In genomic region chr1:19682257-19682656, GRCh38 we compare ENCODE assay signal across 18 cellular contexts. TPM values are rescaled to one million over a fixed set of nuclear protein-coding genes. Genes with fewer than 3 reads are reported as not detected.
DNase-seq lines count a peak whose midpoint lies in the region; ATAC-seq and TF ChIP-seq lines count a peak whose summit lies in the region.
"Had no signal": no experiment of that assay in that cellular context is flagged by ENCODE, and none has a peak within 500 bp of the region (broad histone marks: within the 10 kb centered on the region; RNA-seq: fewer than 3 reads in every experiment).

No MANE protein-coding gene starts in this region.

- H3K9me2 ChIP-seq in HCT116 (ENCODE audit: insufficient read depth): no peaks in the 10 kb centered on the region

- H3K9me3 ChIP-seq in HCT116 (ENCODE audit: control insufficient read depth in 1 of 2, insufficient read depth in 1 of 2, low read depth in 1 of 2, low read length in 2 of 2): no peaks in the 10 kb centered on the region
- H3K9me3 ChIP-seq: Peyer's patch, vagina had no signal

- H3K4me1 ChIP-seq in HCT116 (ENCODE audit: control insufficient read depth in 1 of 2, insufficient read depth in 2 of 2, low read length in 2 of 2): no peaks in the 10 kb centered on the region
- H3K4me1 ChIP-seq: BLaER1 treated with 17β-estradiol and CSF1 and Interleukin-3, amounts not matched to agents 10 nM and 100 nM; Peyer's patch; vagina had no signal

- H3K4me1 Mint-ChIP-seq in activated CD4-positive, alpha-beta memory T cell treated with anti-CD3 and anti-CD28 coated beads, Interleukin-2, amount 10 ng/mL, durations not matched to agents 7 days and 5 days: peaks cover 2% of the 10 kb centered on the region
- H3K4me1 Mint-ChIP-seq: mesothelial cell of epicardium; stimulated activated naive B cell treated with anti-CD40 and anti-IgM and Interleukin-4, amounts not matched to agents 10 μg/mL and 1 μg/mL and 100 μg/mL, for 72 hours had no signal

- H4K20me1 ChIP-seq in HCT116 (ENCODE audit: insufficient read depth): no peaks in the 10 kb centered on the region

- DNase-seq in AG04449 (ENCODE audit: low read depth, low spot score): peak; percentile 67
- no peak for DNase-seq in HCT116 (ENCODE audit: low read depth, low spot score)
- peak; percentile 35 for DNase-seq in amniotic stem cell (lab: John Stamatoyannopoulos, UW)
- peak; percentile 70 for DNase-seq in fibroblast of villous mesenchyme (ENCODE audit: low read depth)
- DNase-seq in germinal center (ENCODE audit: low spot score): no peak
- DNase-seq in activated CD4-positive, alpha-beta memory T cell treated with anti-CD3 and anti-CD28 coated beads, Interleukin-2, amount 10 ng/mL, durations not matched to agents 7 days and 5 days: no peak
- DNase-seq: activated CD8-positive, alpha-beta memory T cell treated with anti-CD3 and anti-CD28 coated beads for 24 hours; Karpas-422; NCI-H2227 treated with DMSO at 0.1 percent for 48 hours; Peyer's patch; stimulated activated naive B cell treated with anti-CD40 and anti-IgM and Interleukin-4, amounts not matched to agents 10 μg/mL and 1 μg/mL and 100 μg/mL, for 72 hours had no signal

- H3K27ac ChIP-seq in HCT116 (ENCODE audit: low read depth, low read length): no peak overlapping the region
- H3K27ac ChIP-seq: BLaER1 treated with 17β-estradiol and CSF1 and Interleukin-3, amounts not matched to agents 10 nM and 100 nM; Peyer's patch; vagina had no signal

- H3K9me3 Mint-ChIP-seq in activated CD4-positive, alpha-beta memory T cell treated with anti-CD3 and anti-CD28 coated beads, Interleukin-2, amount 10 ng/mL, durations not matched to agents 7 days and 5 days: no peaks in the 10 kb centered on the region
- H3K9me3 Mint-ChIP-seq: activated naive CD4-positive, alpha-beta T cell treated with anti-CD3 and anti-CD28 coated beads, Interleukin-2, amount 50 U/mL, for 24 hours; mesothelial cell of epicardium had no signal

- no peak overlapping the region for H3K4me2 ChIP-seq in HCT116 (ENCODE audit: low read length)
- H3K4me2 ChIP-seq: BLaER1 treated with 17β-estradiol and CSF1 and Interleukin-3, amounts not matched to agents 10 nM and 100 nM had no signal

- no peak overlapping the region for H3K4me3 ChIP-seq in AG04449 (ENCODE audit: low read depth, low read length)
- no peak overlapping the region for H3K4me3 ChIP-seq in HCT116 (replicated peaks in 1 of 2; ENCODE audit: low read depth in 1 of 2, low read length in 2 of 2)
- H3K4me3 ChIP-seq in fibroblast of villous mesenchyme (ENCODE audit: low read depth, low read length): no peak overlapping the region
- H3K4me3 ChIP-seq: BLaER1 treated with 17β-estradiol and CSF1 and Interleukin-3, amounts not matched to agents 10 nM and 100 nM; Peyer's patch; vagina had no signal

- H3K27me3 Mint-ChIP-seq in activated CD4-positive, alpha-beta memory T cell treated with anti-CD3 and anti-CD28 coated beads, Interleukin-2, amount 10 ng/mL, durations not matched to agents 7 days and 5 days: peaks cover 1% of the 10 kb centered on the region
- H3K27me3 Mint-ChIP-seq: activated naive CD4-positive, alpha-beta T cell treated with anti-CD3 and anti-CD28 coated beads, Interleukin-2, amount 50 U/mL, for 24 hours; stimulated activated naive B cell treated with anti-CD40 and anti-IgM and Interleukin-4, amounts not matched to agents 10 μg/mL and 1 μg/mL and 100 μg/mL, for 72 hours had no signal

- RAD21 ChIA-PET in HCT116 (lab: Charles Lee; ENCODE audit: low non-redundant PET in 1 of 2, low total read pairs in 2 of 2, uncharacterized antibody in 2 of 2, unreplicated experiment in 2 of 2): no interaction called here

- H3K9ac ChIP-seq in HCT116 (ENCODE audit: low read length): no peak overlapping the region
- H3K9ac ChIP-seq: BLaER1 treated with 17β-estradiol and CSF1 and Interleukin-3, amounts not matched to agents 10 nM and 100 nM had no signal

- H2AFZ ChIP-seq in HCT116 (ENCODE audit: low read depth, low read length, poor library complexity, severe bottlenecking): no peak overlapping the region

- TF ChIP-seq CTCF in AG04449 (IDR thresholded peaks at IDR 0.05; ENCODE audit: insufficient read depth, low read length, missing control alignments) (no peak), HCT116 (IDR thresholded peaks at IDR 0.05 in 2 of 3, conservative IDR thresholded peaks at IDR 0.05 in 1 of 3; ENCODE audit: borderline replicate concordance in 1 of 3, insufficient read depth in 1 of 3, low read depth in 2 of 3, low read length in 2 of 3) (no peak), fibroblast of villous mesenchyme (IDR thresholded peaks at IDR 0.05; ENCODE audit: insufficient read depth, low read depth, low read length) (no peak)

- intact Hi-C loops in HCT116 (cut with micrococcal nuclease): no loop called here

- no peaks in the 10 kb centered on the region for H3K79me2 ChIP-seq in HCT116 (ENCODE audit: insufficient read depth, low read length)

- peaks cover 2% of the 10 kb centered on the region for H3K36me3 Mint-ChIP-seq in activated CD4-positive, alpha-beta memory T cell treated with anti-CD3 and anti-CD28 coated beads, Interleukin-2, amount 10 ng/mL, durations not matched to agents 7 days and 5 days (ENCODE audit: low read depth)

- ATAC-seq in HCT116 (peak; percentile 53; the same call in 1 of the 2 replicates), HG03025 (IDR thresholded peaks at IDR 0.05; ENCODE audit: low FRiP score, unreplicated experiment) (no peak), HG03521 (IDR thresholded peaks at IDR 0.05; ENCODE audit: unreplicated experiment) (no peak)
- ATAC-seq: stimulated activated naive B cell treated with anti-CD40 and anti-IgM and Interleukin-4, amounts not matched to agents 10 μg/mL and 1 μg/mL and 100 μg/mL, for 72 hours had no signal

- TF ChIP-seq POLR2A in HCT116 (IDR thresholded peaks at IDR 0.05; ENCODE audit: borderline replicate concordance, extremely low read depth, insufficient read depth, insufficient read length): no peak

- CTCF ChIA-PET in AG04449 (lab: Yijun Ruan, JAX) (interaction anchor here (0.8 to 6.0 kb wide), 5 partner anchors 9 to 140 kb away, joined by 3 to 55 read pairs (median 4); no protein-coding TSS in a partner anchor), HCT116 (lab: Charles Lee) (interaction anchor here (1.0 kb wide), 1 partner anchor 28 kb away, joined by 3 read pairs; no protein-coding TSS in a partner anchor)
- CTCF ChIA-PET in activated CD4-positive, alpha-beta memory T cell treated with anti-CD3 and anti-CD28 coated beads, Interleukin-2, amount 10 ng/mL, durations not matched to agents 7 days and 5 days (lab: Charles Lee): no interaction called here

- no TSS peak for BruUV-seq in HCT116 (replicated peaks; lab: Mats Ljungman, UMichigan)

- H3K4me3 Mint-ChIP-seq in activated CD4-positive, alpha-beta memory T cell treated with anti-CD3 and anti-CD28 coated beads, Interleukin-2, amount 10 ng/mL, durations not matched to agents 7 days and 5 days: no peak overlapping the region
- H3K4me3 Mint-ChIP-seq: activated naive CD4-positive, alpha-beta T cell treated with anti-CD3 and anti-CD28 coated beads, Interleukin-2, amount 50 U/mL, for 24 hours; mesothelial cell of epicardium; stimulated activated naive B cell treated with anti-CD40 and anti-IgM and Interleukin-4, amounts not matched to agents 10 μg/mL and 1 μg/mL and 100 μg/mL, for 72 hours had no signal

- no peak for TF ChIP-seq RAD21 in HCT116 (IDR thresholded peaks at IDR 0.05; ENCODE audit: low read depth)

- no peaks in the 10 kb centered on the region for H3K27me3 ChIP-seq in HCT116 (ENCODE audit: insufficient read depth, low read length)
- H3K27me3 ChIP-seq: BLaER1 treated with 17β-estradiol and CSF1 and Interleukin-3, amounts not matched to agents 10 nM and 100 nM; Peyer's patch; vagina had no signal

- H3K36me3 ChIP-seq in HCT116 (ENCODE audit: control insufficient read depth in 1 of 2, insufficient read depth in 2 of 2, low read length in 2 of 2): no peaks in the 10 kb centered on the region
- H3K36me3 ChIP-seq: vagina had no signal

- no peak overlapping the region for H3K27ac Mint-ChIP-seq in activated CD4-positive, alpha-beta memory T cell treated with anti-CD3 and anti-CD28 coated beads, Interleukin-2, amount 10 ng/mL, durations not matched to agents 7 days and 5 days
- H3K27ac Mint-ChIP-seq: activated naive CD4-positive, alpha-beta T cell treated with anti-CD3 and anti-CD28 coated beads, Interleukin-2, amount 50 U/mL, for 24 hours; mesothelial cell of epicardium; stimulated activated naive B cell treated with anti-CD40 and anti-IgM and Interleukin-4, amounts not matched to agents 10 μg/mL and 1 μg/mL and 100 μg/mL, for 72 hours had no signal

- POLR2A ChIA-PET in AG04449 (lab: Yijun Ruan, JAX) (no interaction called here), HCT116 (lab: Charles Lee) (interaction anchor here (1.2 kb wide), 1 partner anchor 15 kb away, joined by 3 read pairs; no protein-coding TSS in a partner anchor)
- POLR2A ChIA-PET in activated CD4-positive, alpha-beta memory T cell treated with anti-CD3 and anti-CD28 coated beads, Interleukin-2, amount 10 ng/mL, durations not matched to agents 7 days and 5 days (lab: Charles Lee): no interaction called here

TF ChIP-seq in HCT116, 20 proteins besides CTCF, POLR2A, EP300 and RAD21:
- no peak for TF ChIP-seq CBX3 (IDR thresholded peaks at IDR 0.05; ENCODE audit: low read depth)
- no peak for TF ChIP-seq ZFX (IDR thresholded peaks at IDR 0.05)
- TF ChIP-seq EGR1 (IDR thresholded peaks at IDR 0.05; ENCODE audit: low read depth): no peak
- no peak for TF ChIP-seq SIN3A (IDR thresholded peaks at IDR 0.05; ENCODE audit: low read depth)

RNA-seq across cellular contexts. Expression of gene HTR6, which starts 17.6 kb away (rescaled TPM):
- total RNA-seq in HCT116 (2021; ENCODE audit: unreplicated experiment) (0.57 TPM), fibroblast of villous mesenchyme (not detected in 2 replicates)
- polyA plus RNA-seq in HCT116 (2012): 0.60 and 0.72 TPM in 2 replicates
- not detected for total RNA-seq in activated CD4-positive, alpha-beta memory T cell treated with anti-CD3 and anti-CD28 coated beads, Interleukin-2, amount 10 ng/mL, durations not matched to agents 7 days and 5 days
- total RNA-seq: posterior vena cava, vagina had no signal

RNA-seq across cellular contexts. Expression of gene NBL1, which starts 38.1 kb away (rescaled TPM):
- total RNA-seq in HCT116 (2021; ENCODE audit: unreplicated experiment): 75.4 TPM
- polyA plus RNA-seq in HCT116 (2012): 98.1 and 129 TPM in 2 replicates
- 61.3 and 90.5 TPM in 2 replicates for total RNA-seq in fibroblast of villous mesenchyme
- total RNA-seq in activated CD4-positive, alpha-beta memory T cell treated with anti-CD3 and anti-CD28 coated beads, Interleukin-2, amount 10 ng/mL, durations not matched to agents 7 days and 5 days: 10 to 100 TPM; 25.4 to 29.8 TPM

Comparison
In these comparisons a context has a peak if more than half of its experiments do, and no peak if none do; other contexts are left out.
1. DNase-seq: peak in AG04449 (single experiment), amniotic stem cell (single experiment) and fibroblast of villous mesenchyme (single experiment); none in HCT116 (single experiment), germinal center (single experiment) and activated CD4-positive, alpha-beta memory T cell treated with anti-CD3 and anti-CD28 coated beads, Interleukin-2, amount 10 ng/mL, durations not matched to agents 7 days and 5 days (single experiment).